Comparison of ENCODE assay signal across 10 cellular contexts in the genomic region with DNA sequence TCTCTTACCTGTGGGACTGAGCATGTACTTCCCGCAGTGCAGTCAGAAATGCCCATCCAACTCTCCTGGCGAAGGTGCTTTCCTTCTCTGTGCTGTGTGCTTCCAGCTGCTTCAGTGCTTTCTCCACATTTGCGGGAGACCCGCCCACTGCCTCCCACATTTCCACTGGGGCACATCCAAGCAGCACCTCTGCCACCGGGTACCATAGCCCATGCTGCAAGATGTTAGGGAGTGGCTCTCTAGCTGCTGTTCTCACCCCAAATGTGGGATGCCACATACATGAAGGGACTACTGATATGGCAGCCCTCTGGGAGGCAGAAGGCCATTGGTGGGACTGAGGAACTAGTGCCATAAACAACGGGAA.
"Had no signal": no experiment of that assay in that cellular context is flagged by ENCODE, and none has a peak within 500 bp of the region (broad histone marks: within the 10 kb centered on the region; RNA-seq: fewer than 3 reads in every experiment).

No MANE protein-coding gene starts in this region.

- H3K9ac ChIP-seq: GM23248 had no signal

- H3K27ac ChIP-seq: GM23248 had no signal

- H2AFZ ChIP-seq: GM23248 had no signal

- H3K4me1 ChIP-seq: HAP-1 had no signal

- DNase-seq: GM23248, H7, HFFc6, IMR-90, KG1 had no signal

- FAIRE-seq: H1, HTR-8/SVneo, K562 had no signal

- ATAC-seq: HCT116, K562 had no signal

- H3K9me3 Mint-ChIP-seq: HFFc6 had no signal

- H3K27ac Mint-ChIP-seq: HFFc6 had no signal

- H3K4me3 ChIP-seq: GM23248, HAP-1, K562 had no signal

- H3K9me3 ChIP-seq: HAP-1 had no signal

- H3K4me3 Mint-ChIP-seq: HFFc6 had no signal
